In genomic region chr5:149177911-149178565, GRCh38 we compare ENCODE assay signal across 22 cellular contexts. TPM values are rescaled to one million over a fixed set of nuclear protein-coding genes. Genes with fewer than 3 reads are reported as not detected.
DNase-seq lines count a peak whose midpoint lies in the region; ATAC-seq and TF ChIP-seq lines count a peak whose summit lies in the region.
"Had no signal": no experiment of that assay in that cellular context is flagged by ENCODE, and none has a peak within 500 bp of the region (broad histone marks: within the 10 kb centered on the region; RNA-seq: fewer than 3 reads in every experiment).

No MANE protein-coding gene starts in this region.

- H3K36me3 ChIP-seq in upper lobe of left lung: no peaks in the 10 kb centered on the region
- no peaks in the 10 kb centered on the region for H3K36me3 ChIP-seq in brain microvascular endothelial cell (replicated peaks)
- H3K36me3 ChIP-seq: neural progenitor cell had no signal

- peak overlapping the region; percentile 35 for H3K27ac Mint-ChIP-seq in Calu3 (ENCODE audit: unreplicated experiment)
- H3K27ac Mint-ChIP-seq: activated CD4-positive, alpha-beta T cell treated with anti-CD3 and anti-CD28 coated beads for 36 hours; activated naive CD4-positive, alpha-beta T cell treated with anti-CD3 and anti-CD28 coated beads, Interleukin-2, amount 50 U/mL, for 72 hours; activated T-helper 1 cell treated with anti-CD3 and anti-CD28 coated beads, Interleukin-12 subunit alpha, Interleukin-12 subunit beta, Interleukin-2, Interleukin-4 antibody, amounts not matched to agents 30 ng/mL and 10 ng/mL and 1 ng/mL, durations not matched to agents 14 hours and 24 hours and 36 hours; CD4-positive, alpha-beta T cell; neural progenitor cell had no signal

- BruUV-seq in Calu3 (replicated peaks; lab: Mats Ljungman, UMichigan): no TSS peak

- H3K9me3 ChIP-seq in upper lobe of left lung: no peaks in the 10 kb centered on the region

- H3K27me3 Mint-ChIP-seq in Calu3 (ENCODE audit: unreplicated experiment): no peaks in the 10 kb centered on the region

- in situ Hi-C loops in brain microvascular endothelial cell (cut with HindIII; ENCODE audit: low pct_ligation_motif_present, low sequenced_read_pairs): no loop called here

- no peak for TF ChIP-seq RAD21 in Ishikawa (IDR thresholded peaks at IDR 0.05; ENCODE audit: low read depth)

- no peak overlapping the region for H3K27ac ChIP-seq in upper lobe of left lung
- H3K27ac ChIP-seq in brain microvascular endothelial cell: no peak overlapping the region
- H3K27ac ChIP-seq: coronary artery, neural progenitor cell had no signal

- no peak for TF ChIP-seq POLR2A in upper lobe of left lung (IDR thresholded peaks at IDR 0.05)

- H3K4me1 Mint-ChIP-seq in Calu3 (ENCODE audit: low read depth, unreplicated experiment): peaks cover 72% of the 10 kb centered on the region
- H3K4me1 Mint-ChIP-seq: activated CD4-positive, alpha-beta T cell treated with anti-CD3 and anti-CD28 coated beads for 36 hours; neural progenitor cell had no signal

- no peak overlapping the region for H3K4me3 Mint-ChIP-seq in Calu3 (ENCODE audit: low read depth, unreplicated experiment)
- H3K4me3 Mint-ChIP-seq: activated CD4-positive, alpha-beta T cell treated with anti-CD3 and anti-CD28 coated beads for 36 hours; activated T-helper 1 cell treated with anti-CD3 and anti-CD28 coated beads, Interleukin-12 subunit alpha, Interleukin-12 subunit beta, Interleukin-2, Interleukin-4 antibody, amounts not matched to agents 30 ng/mL and 10 ng/mL and 1 ng/mL, durations not matched to agents 14 hours and 24 hours and 36 hours; CD4-positive, alpha-beta T cell; neural progenitor cell had no signal

- H3K4me1 ChIP-seq in upper lobe of left lung: peaks cover 0 to 19% (median 15%) of the 10 kb centered on the region in 4 donors
- H3K4me1 ChIP-seq: neural progenitor cell had no signal

- H3K36me3 Mint-ChIP-seq in Calu3 (ENCODE audit: insufficient read depth, unreplicated experiment): peaks cover 17% of the 10 kb centered on the region
- H3K36me3 Mint-ChIP-seq: neural progenitor cell had no signal

- no peak for TF ChIP-seq EP300 in Ishikawa (IDR thresholded peaks at IDR 0.05; ENCODE audit: borderline replicate concordance)
- TF ChIP-seq EP300 in upper lobe of left lung (IDR thresholded peaks at IDR 0.05): no peak

- DNase-seq in Calu3 (peak; percentile 29), choroid plexus epithelial cell (ENCODE audit: low read depth) (peak; percentile 85), kidney tubule cell (ENCODE audit: low spot score) (peak; percentile 33), upper lobe of left lung (no peak), CD1c-positive myeloid dendritic cell (ENCODE audit: extremely low spot score) (no peak), brain microvascular endothelial cell (no peak)
- DNase-seq: activated CD4-positive, alpha-beta T cell treated with anti-CD3 and anti-CD28 coated beads for 36 hours; CD4-positive, alpha-beta T cell; DMS79 treated with DMSO at 0.1 percent for 48 hours; foreskin melanocyte; left colon; NCI-H226; NK-92 treated with Interleukin-12 subunit alpha and Interleukin-12 subunit beta, amount 100 ng/mL, for 24 hours; stimulated activated CD8-positive, alpha-beta memory T cell treated with anti-CD3 and anti-CD28 coated beads, Interleukin-4, amount 100 ng/mL, for 48 hours; T-helper 9 cell had no signal

- H3K27me3 ChIP-seq in upper lobe of left lung: no peaks in the 10 kb centered on the region
- H3K27me3 ChIP-seq in brain microvascular endothelial cell (replicated peaks): no peaks in the 10 kb centered on the region
- H3K27me3 ChIP-seq: neural progenitor cell had no signal

- CTCF ChIA-PET in Calu3 (lab: Charles Lee): no interaction called here

- no peak for TF ChIP-seq CTCF in Calu3 (IDR thresholded peaks at IDR 0.05; ENCODE audit: unreplicated experiment)
- TF ChIP-seq CTCF in choroid plexus epithelial cell (conservative IDR thresholded peaks at IDR 0.05; ENCODE audit: low read depth, low read length): no peak
- TF ChIP-seq CTCF in upper lobe of left lung (IDR thresholded peaks at IDR 0.05): no peak
- no peak for TF ChIP-seq CTCF in brain microvascular endothelial cell (IDR thresholded peaks at IDR 0.05; ENCODE audit: low read depth, low read length, missing control alignments)

- no peaks in the 10 kb centered on the region for H3K9me3 Mint-ChIP-seq in Calu3 (ENCODE audit: low read depth, unreplicated experiment)
- H3K9me3 Mint-ChIP-seq: activated naive CD4-positive, alpha-beta T cell treated with anti-CD3 and anti-CD28 coated beads, Interleukin-2, amount 50 U/mL, for 72 hours; activated T-helper 1 cell treated with anti-CD3 and anti-CD28 coated beads, Interleukin-12 subunit alpha, Interleukin-12 subunit beta, Interleukin-2, Interleukin-4 antibody, amounts not matched to agents 30 ng/mL and 10 ng/mL and 1 ng/mL, durations not matched to agents 14 hours and 24 hours and 36 hours; CD4-positive, alpha-beta T cell; neural progenitor cell had no signal

- 67 to 74% methylated on average over 8 of the region's 8 CpGs for WGBS in upper lobe of left lung, 2 donors

- no peak overlapping the region for H3K4me3 ChIP-seq in choroid plexus epithelial cell (ENCODE audit: low read depth, low read length)
- no peak overlapping the region for H3K4me3 ChIP-seq in upper lobe of left lung
- H3K4me3 ChIP-seq in brain microvascular endothelial cell (ENCODE audit: low read depth, low read length): no peak overlapping the region
- H3K4me3 ChIP-seq: coronary artery, neural progenitor cell had no signal

- intact Hi-C loops in Calu3 (cut with micrococcal nuclease; ENCODE audit: unreplicated experiment): no loop called here

- ATAC-seq in upper lobe of left lung (ENCODE audit: low FRiP score in 2 of 2): no peak
- ATAC-seq in HG03565 (IDR thresholded peaks at IDR 0.05; ENCODE audit: unreplicated experiment): no peak
- ATAC-seq: activated CD4-positive, alpha-beta T cell treated with anti-CD3 and anti-CD28 coated beads for 36 hours; activated naive CD4-positive, alpha-beta T cell treated with anti-CD3 and anti-CD28 coated beads, Interleukin-2, amount 50 U/mL, for 72 hours; left colon; SK-N-SH treated with all-trans-retinoic acid at 6 μM for 48 hours had no signal

TF ChIP-seq in Ishikawa, 13 proteins besides CTCF, POLR2A, EP300 and RAD21:
- TF ChIP-seq CEBPB (IDR thresholded peaks at IDR 0.05): 0 out of 2 replicates have a peak, but pooled peaks have one; percentile 11
- TF ChIP-seq REST (IDR thresholded peaks at IDR 0.05; ENCODE audit: low read depth): no peak
- 0 out of 2 replicates have a peak, but pooled peaks have one; percentile 14 for TF ChIP-seq NFIC (IDR thresholded peaks at IDR 0.05)
TF ChIP-seq in Ishikawa: peak in this region for 2.

RNA-seq across cellular contexts. Expression of gene ABLIM3, which starts 36.7 kb away (rescaled TPM):
- 58.2 and 70.9 TPM in 2 replicates for total RNA-seq in Calu3 (2022)
- total RNA-seq in upper lobe of left lung: 10 to 100 TPM in 5 of 6 donors, 1 to 10 TPM in 1; 7.2 to 38.0 (median 21.0) TPM
- total RNA-seq: activated T-helper 1 cell treated with anti-CD3 and anti-CD28 coated beads, Interleukin-12 subunit alpha, Interleukin-12 subunit beta, Interleukin-2, Interleukin-4 antibody, amounts not matched to agents 30 ng/mL and 10 ng/mL and 1 ng/mL, durations not matched to agents 14 hours and 24 hours and 36 hours; CD4-positive, alpha-beta T cell had no signal

Comparison
In these comparisons a context has a peak if more than half of its experiments do, and no peak if none do; other contexts are left out.
1. DNase-seq: peak in Calu3 (single experiment), choroid plexus epithelial cell (single experiment) and kidney tubule cell (single experiment); none in upper lobe of left lung (0 of 2), CD1c-positive myeloid dendritic cell (single experiment) and brain microvascular endothelial cell (single experiment).